ENCODE assay signal across 8 cellular contexts in genomic region chr10:71213761-71214440, GRCh38. TPM values are rescaled to one million over a fixed set of nuclear protein-coding genes. Genes with fewer than 3 reads are reported as not detected.
DNase-seq lines count a peak whose midpoint lies in the region; ATAC-seq, FAIRE-seq and TF ChIP-seq lines count a peak whose summit lies in the region.

No MANE protein-coding gene starts in this region.

- no peak for TF ChIP-seq EP300 in A549 (IDR thresholded peaks at IDR 0.05)

- FAIRE-seq in A549 (lab: Jason Lieb, UNC), result no peak

- intact Hi-C loops in aorta (cut with DNase I), result loop anchor here (2.0 to 5.0 kb wide), 3 partner anchors 21 to 53 kb away; no protein-coding TSS in a partner anchor

- 4% methylated on average over 24 of the region's 33 CpGs for WGBS in A549 (ENCODE audit: missing lambda C conversion rate)
- 2 to 3% methylated on average over 33 of the region's 33 CpGs for WGBS in aorta, 2 donors

- H3K27ac ChIP-seq in A549, result no peak overlapping the region
- peak overlapping the region in 1 of 2 donors; percentile 81 for H3K27ac ChIP-seq in coronary artery
- no peak overlapping the region for H3K27ac ChIP-seq in aorta (ENCODE audit: low read depth in 1 of 2, low read length in 2 of 2)

- H3K27me3 ChIP-seq in aorta (ENCODE audit: control insufficient read depth in 1 of 2, insufficient read depth in 2 of 2, low read length in 1 of 2), result no peaks in the 10 kb centered on the region

- POLR2A ChIA-PET in A549 (lab: Yijun Ruan, JAX), result no interaction called here

- no peak for TF ChIP-seq POLR2A in A549 (IDR thresholded peaks at IDR 0.05; ENCODE audit: low read length)

- H3K4me3 ChIP-seq in A549, result peak overlapping the region; percentile 60; the same call in 2 of the 3 replicates
- peak overlapping the region; percentile 88 for H3K4me3 ChIP-seq in coronary artery
- peak overlapping the region; percentile 54 to 71 for H3K4me3 ChIP-seq in aorta (ENCODE audit: low read length in 2 of 2)

- DNase-seq in A549 (ENCODE audit: low read depth in 1 of 2, low spot score in 1 of 2) (peak; percentile 33), HK-2 (ENCODE audit: unreplicated experiment) (peak; percentile 39), coronary artery (ENCODE audit: low spot score) (peak; percentile 76), mucosa of gallbladder (ENCODE audit: low spot score) (peak; percentile 63), aorta (peak; percentile 64 to 78)
- DNase-seq in stimulated activated CD4-positive, alpha-beta T cell treated with anti-CD3 and anti-CD28 coated beads, Interleukin-4, amount 100 ng/mL, for 24 hours, result no peak

- H3K9me3 ChIP-seq in A549 (no peaks in the 10 kb centered on the region), aorta (ENCODE audit: control insufficient read depth, low read length) (no peaks in the 10 kb centered on the region)

- TF ChIP-seq RAD21 in A549 (conservative IDR thresholded peaks at IDR 0.05 in 1 of 2, IDR thresholded peaks at IDR 0.05 in 1 of 2), result no peak

- ATAC-seq in A549 (no peak), aorta (ENCODE audit: low FRiP score) (no peak), GM21447 (IDR thresholded peaks at IDR 0.05; ENCODE audit: unreplicated experiment) (no peak), esophagus mucosa (no peak)

- CTCF ChIA-PET in A549 (lab: Yijun Ruan, JAX), result interaction anchor here (0.6 to 9.4 kb wide), 5 partner anchors 8 to 311 kb away, joined by 3 to 88 read pairs (median 4); no protein-coding TSS in a partner anchor

- H3K4me2 ChIP-seq in A549, result peak overlapping the region; percentile 96

- no peaks in the 10 kb centered on the region for H3K36me3 ChIP-seq in aorta (ENCODE audit: control insufficient read depth in 1 of 2, insufficient read depth in 2 of 2, low read length in 1 of 2)

- TF ChIP-seq CTCF in A549 (IDR thresholded peaks at IDR 0.05) (no peak), coronary artery (IDR thresholded peaks at IDR 0.05) (no peak)

- H3K4me1 ChIP-seq in A549 (peaks cover 23% of the 10 kb centered on the region; the same call in 2 of the 3 replicates), aorta (ENCODE audit: control insufficient read depth in 1 of 2, insufficient read depth in 2 of 2, low read length in 2 of 2) (peaks cover 0 to 3% of the 10 kb centered on the region in 2 donors)

TF ChIP-seq in A549, 52 proteins besides CTCF, POLR2A, EP300 and RAD21:
- TF ChIP-seq RCOR1 (IDR thresholded peaks at IDR 0.05; ENCODE audit: low read depth, low read length), result no peak
- no peak for TF ChIP-seq HOXB5 (CRISPR knock-in tag; IDR thresholded peaks at IDR 0.05)
- TF ChIP-seq JUNB (IDR thresholded peaks at IDR 0.05), result no peak
- TF ChIP-seq ZSCAN20 (CRISPR knock-in tag; IDR thresholded peaks at IDR 0.05), result no peak
- no peak for TF ChIP-seq PBX3 (IDR thresholded peaks at IDR 0.05)
- TF ChIP-seq JUN (IDR thresholded peaks at IDR 0.05), result no peak
- no peak for TF ChIP-seq POLR2AphosphoS2 (conservative IDR thresholded peaks at IDR 0.05; ENCODE audit: low read length)
- no peak for TF ChIP-seq NPAS2 (CRISPR knock-in tag; IDR thresholded peaks at IDR 0.05; ENCODE audit: borderline replicate concordance)
- no peak for TF ChIP-seq ZNF302 (CRISPR knock-in tag; IDR thresholded peaks at IDR 0.05)
- TF ChIP-seq E2F6 (IDR thresholded peaks at IDR 0.05; ENCODE audit: borderline replicate concordance, low read depth), result no peak
- no peak for TF ChIP-seq EHF (CRISPR knock-in tag; IDR thresholded peaks at IDR 0.05)
- TF ChIP-seq BHLHE40 (IDR thresholded peaks at IDR 0.05; ENCODE audit: low read depth, low read length), result no peak
- TF ChIP-seq HOXB13 (CRISPR knock-in tag; IDR thresholded peaks at IDR 0.05; ENCODE audit: low read depth), result no peak
- TF ChIP-seq SMC3 (IDR thresholded peaks at IDR 0.05), result no peak

RNA-seq across cellular contexts. Expression of gene UNC5B, which starts 1.5 kb away (rescaled TPM):
- 1.0 and 1.3 TPM in 2 replicates for polyA plus RNA-seq in A549 (2011; rRNA removed)
- 0.22 and 0.30 TPM in 2 replicates for polyA plus RNA-seq in A549 (2012; cell fraction: cytosol; rRNA removed)
- 0.72 and 0.83 TPM in 2 replicates for polyA plus RNA-seq in A549 (2012; cell fraction: nucleus; rRNA removed)
- 0.14 to 0.26 TPM (median 0.16 TPM) in 3 replicates for polyA plus RNA-seq in A549 (2017; fragmentation: RNase III; extraction: RNeasy Plus Mini Kit Qiagen cat#74134 plus additional on column Dnase treatment)
- 1.1 and 1.3 TPM in 2 replicates for polyA minus RNA-seq in A549 (2011; rRNA and poly(A)+ RNA removed)
- 115 TPM for total RNA-seq in mucosa of gallbladder
- total RNA-seq in aorta, result 10 to 100 TPM in 1 of 2 donors, 1 to 10 TPM in 1; 7.9 to 13.0 TPM
- polyA plus RNA-seq in aorta, result 1 to 10 TPM; 2.9 to 9.1 TPM
- total RNA-seq in esophagus mucosa, result 37.0 TPM
